In the genomic region with DNA sequence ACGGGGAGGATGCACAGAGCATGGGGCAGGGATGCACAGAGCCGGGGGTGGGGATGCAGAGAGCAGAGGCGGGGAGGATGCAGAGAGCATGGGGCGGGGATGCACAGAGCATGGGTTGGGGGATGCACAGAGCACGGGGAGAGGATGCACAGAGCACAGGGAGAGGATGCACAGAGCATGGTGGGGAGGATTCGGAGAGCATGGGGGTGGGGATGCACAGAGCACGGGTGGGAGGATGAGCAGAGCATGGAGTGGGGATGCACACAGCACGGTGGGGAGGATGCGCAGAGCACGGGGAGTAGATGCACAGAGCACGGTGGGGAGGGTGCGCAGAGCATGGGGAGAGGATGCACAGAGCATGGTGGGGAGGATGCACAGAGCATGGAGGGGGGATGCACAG, we compare ENCODE assay signal across 21 cellular contexts.
"Had no signal": no experiment of that assay in that cellular context is flagged by ENCODE, and none has a peak within 500 bp of the region (broad histone marks: within the 10 kb centered on the region; RNA-seq: fewer than 3 reads in every experiment).

No MANE protein-coding gene starts in this region.

- ATAC-seq: effector memory CD8-positive, alpha-beta T cell; left ventricle myocardium superior; lower lobe of right lung; sciatic nerve had no signal

- H3K27ac Mint-ChIP-seq: immature natural killer cell, natural killer cell, progenitor cell of endocrine pancreas had no signal

- DNase-seq: cortex of kidney; effector memory CD8-positive, alpha-beta T cell; erythroblast; esophagus squamous epithelium; foreskin melanocyte; glutamatergic neuron; hypothalamus; immature natural killer cell; left ventricle myocardium superior; lower lobe of right lung; natural killer cell; stimulated activated CD4-positive, alpha-beta T cell treated with anti-CD3 and anti-CD28 coated beads, Interleukin-12 subunit alpha, Interleukin-12 subunit beta, amount 100 ng/mL, for 4 hours; stimulated activated CD4-positive, alpha-beta T cell treated with anti-CD3 and anti-CD28 coated beads, Interleukin-1b, Interleukin-23, amount 100 ng/mL, for 48 hours; stimulated activated CD4-positive, alpha-beta T cell treated with anti-CD3 and anti-CD28 coated beads, Interleukin-4, amount 100 ng/mL, for 1 hour; stimulated activated CD8-positive, alpha-beta memory T cell treated with anti-CD3 and anti-CD28 coated beads, Interleukin-4, amount 100 ng/mL, for 48 hours; stimulated activated naive CD4-positive, alpha-beta T cell treated with Interleukin-2 at 50 U/mL for 16 hours; upper lobe of left lung; uterus had no signal

- H3K9me3 Mint-ChIP-seq: immature natural killer cell, natural killer cell, neural crest cell had no signal

- H3K4me3 Mint-ChIP-seq: effector memory CD8-positive, alpha-beta T cell; immature natural killer cell; natural killer cell; neural crest cell had no signal

- H3K4me1 Mint-ChIP-seq: immature natural killer cell had no signal

- H3K36me3 Mint-ChIP-seq: immature natural killer cell, natural killer cell had no signal
